8 cellular contexts compared by ENCODE assay signal in genomic region chr17:80455784-80456183, GRCh38. TPM values are rescaled to one million over a fixed set of nuclear protein-coding genes. Genes with fewer than 3 reads are reported as not detected.
DNase-seq lines count a peak whose midpoint lies in the region; ATAC-seq and TF ChIP-seq lines count a peak whose summit lies in the region.

No MANE protein-coding gene starts in this region.

- H3K27ac ChIP-seq in transverse colon = peak overlapping the region; percentile 95 to 99 (median 98)

- peaks cover 60% of the 10 kb centered on the region for H3K27me3 Mint-ChIP-seq in activated naive CD4-positive, alpha-beta T cell treated with anti-CD3 and anti-CD28 coated beads, Interleukin-2, amount 10 ng/mL, durations not matched to agents 7 days and 5 days
- peaks cover 27% of the 10 kb centered on the region for H3K27me3 Mint-ChIP-seq in activated CD8-positive, alpha-beta T cell treated with anti-CD3 and anti-CD28 coated beads for 36 hours
- H3K27me3 Mint-ChIP-seq in immature natural killer cell (ENCODE audit: low read depth in 3 of 3) = peaks cover 7 to 11% (median 10%) of the 10 kb centered on the region in 3 donors

- peaks cover 44% of the 10 kb centered on the region for H3K4me1 Mint-ChIP-seq in activated naive CD4-positive, alpha-beta T cell treated with anti-CD3 and anti-CD28 coated beads, Interleukin-2, amount 10 ng/mL, durations not matched to agents 7 days and 5 days
- peaks cover 28% of the 10 kb centered on the region for H3K4me1 Mint-ChIP-seq in activated CD8-positive, alpha-beta T cell treated with anti-CD3 and anti-CD28 coated beads for 36 hours (ENCODE audit: low read depth)
- peaks cover 23 to 30% of the 10 kb centered on the region in 2 donors for H3K4me1 Mint-ChIP-seq in immature natural killer cell

- TF ChIP-seq CTCF in activated CD8-positive, alpha-beta T cell treated with anti-CD3 and anti-CD28 coated beads for 36 hours (IDR thresholded peaks at IDR 0.05) = no peak
- no peak for TF ChIP-seq CTCF in transverse colon (IDR thresholded peaks at IDR 0.05)

- no peak for TF ChIP-seq POLR2A in transverse colon (IDR thresholded peaks at IDR 0.05)

- intact Hi-C loops in activated CD8-positive, alpha-beta T cell treated with anti-CD3 and anti-CD28 coated beads for 36 hours (cut with micrococcal nuclease) = no loop called here
- intact Hi-C loops in transverse colon (cut with DNase I; ENCODE audit: low total_unique reads) = no loop called here

- in situ Hi-C loops in transverse colon (cut with MboI; ENCODE audit: low pct_ligation_motif_present in 1 of 4, low pct_unique_long_range_greater_than_20kb in 1 of 4, low sequenced_read_pairs in 3 of 4) = no loop called here

- TF ChIP-seq EP300 in transverse colon (IDR thresholded peaks at IDR 0.05; ENCODE audit: low read depth) = no peak

- H3K4me3 Mint-ChIP-seq in activated naive CD4-positive, alpha-beta T cell treated with anti-CD3 and anti-CD28 coated beads, Interleukin-2, amount 10 ng/mL, durations not matched to agents 7 days and 5 days = peak overlapping the region; percentile 93
- H3K4me3 Mint-ChIP-seq in activated CD8-positive, alpha-beta T cell treated with anti-CD3 and anti-CD28 coated beads for 36 hours = peak overlapping the region; percentile 99
- H3K4me3 Mint-ChIP-seq in immature natural killer cell = peak overlapping the region; percentile 89 to 93 (median 92)

- no peaks in the 10 kb centered on the region for H3K27me3 ChIP-seq in transverse colon

- no peak for DNase-seq in activated naive CD4-positive, alpha-beta T cell treated with anti-CD3 and anti-CD28 coated beads, Interleukin-2, amount 10 ng/mL, durations not matched to agents 7 days and 5 days
- no peak for DNase-seq in activated naive CD4-positive, alpha-beta T cell treated with anti-CD3 and anti-CD28 coated beads, Interleukin-2, amount 50 U/mL, for 16 hours
- DNase-seq in activated CD8-positive, alpha-beta T cell treated with anti-CD3 and anti-CD28 coated beads for 36 hours = no peak
- DNase-seq in immature natural killer cell (no peak), transverse colon (no peak), NCI-H345 (lab: John Stamatoyannopoulos, UW) (no peak)
- DNase-seq in stimulated activated CD4-positive, alpha-beta T cell treated with anti-CD3 and anti-CD28 coated beads, Interleukin-4, amount 100 ng/mL, for 1 hour = no peak

- H3K9me3 Mint-ChIP-seq in activated naive CD4-positive, alpha-beta T cell treated with anti-CD3 and anti-CD28 coated beads, Interleukin-2, amount 10 ng/mL, durations not matched to agents 7 days and 5 days = no peaks in the 10 kb centered on the region
- H3K9me3 Mint-ChIP-seq in activated CD8-positive, alpha-beta T cell treated with anti-CD3 and anti-CD28 coated beads for 36 hours = no peaks in the 10 kb centered on the region
- no peaks in the 10 kb centered on the region for H3K9me3 Mint-ChIP-seq in immature natural killer cell

- CTCF ChIA-PET in activated naive CD4-positive, alpha-beta T cell treated with anti-CD3 and anti-CD28 coated beads, Interleukin-2, amount 10 ng/mL, durations not matched to agents 7 days and 5 days (lab: Charles Lee) = interaction anchor here (0.6 kb wide), 1 partner anchor 11 kb away, joined by 3 read pairs; no protein-coding TSS in a partner anchor
- CTCF ChIA-PET in activated CD8-positive, alpha-beta T cell treated with anti-CD3 and anti-CD28 coated beads for 36 hours (lab: Charles Lee) = interaction anchor here (1.9 to 2.0 kb wide), 2 partner anchors 29 to 120 kb away, joined by 4 to 11 read pairs; no protein-coding TSS in a partner anchor

- WGBS in transverse colon (ENCODE audit: low coverage in 1 of 2), 2 donors = 53 to 73% methylated on average over 2 to 4 of the region's 4 CpGs

- POLR2A ChIA-PET in activated CD8-positive, alpha-beta T cell treated with anti-CD3 and anti-CD28 coated beads for 36 hours (lab: Charles Lee) = interaction anchor here (2.2 to 2.8 kb wide), 2 partner anchors 17 to 21 kb away, joined by 15 read pairs; partner anchors contain the start of gene NPTX1

- no peaks in the 10 kb centered on the region for H3K36me3 Mint-ChIP-seq in activated naive CD4-positive, alpha-beta T cell treated with anti-CD3 and anti-CD28 coated beads, Interleukin-2, amount 10 ng/mL, durations not matched to agents 7 days and 5 days
- H3K36me3 Mint-ChIP-seq in activated CD8-positive, alpha-beta T cell treated with anti-CD3 and anti-CD28 coated beads for 36 hours (ENCODE audit: low read depth) = peaks cover 5% of the 10 kb centered on the region
- no peaks in the 10 kb centered on the region for H3K36me3 Mint-ChIP-seq in immature natural killer cell

- H3K4me3 ChIP-seq in transverse colon = peak overlapping the region in 1 of 4 donors; percentile 75

- no peaks in the 10 kb centered on the region for H3K36me3 ChIP-seq in transverse colon

- no peak overlapping the region for H3K27ac Mint-ChIP-seq in activated naive CD4-positive, alpha-beta T cell treated with anti-CD3 and anti-CD28 coated beads, Interleukin-2, amount 10 ng/mL, durations not matched to agents 7 days and 5 days
- peak overlapping the region; percentile 92 for H3K27ac Mint-ChIP-seq in activated CD8-positive, alpha-beta T cell treated with anti-CD3 and anti-CD28 coated beads for 36 hours
- peak overlapping the region; percentile 83 to 98 (median 96) for H3K27ac Mint-ChIP-seq in immature natural killer cell

- no peak for ATAC-seq in activated CD8-positive, alpha-beta T cell treated with anti-CD3 and anti-CD28 coated beads for 36 hours
- ATAC-seq in HG02938 (IDR thresholded peaks at IDR 0.05; ENCODE audit: unreplicated experiment) = no peak

- H3K9me3 ChIP-seq in transverse colon = no peaks in the 10 kb centered on the region

- peaks cover 8 to 32% (median 22%) of the 10 kb centered on the region in 4 donors for H3K4me1 ChIP-seq in transverse colon

RNA-seq across cellular contexts. Expression of gene NPTX1, which starts 20.6 kb away (rescaled TPM):
- total RNA-seq in activated CD8-positive, alpha-beta T cell treated with anti-CD3 and anti-CD28 coated beads for 36 hours = 1 to 10 TPM; 3.4 to 5.1 TPM
- 1 to 10 TPM in 1 of 3 donors, under 1 TPM in 1, not detected in 1; 0.13 to 1.5 TPM for polyA plus RNA-seq in immature natural killer cell
- total RNA-seq in transverse colon = 10 to 100 TPM in 1 of 4 donors, 1 to 10 TPM in 2, under 1 TPM in 1; 0.40 to 22.8 (median 7.2) TPM

RNA-seq across cellular contexts. Expression of gene ENDOV, which starts 40.8 kb away (rescaled TPM):
- 10 to 100 TPM; 16.8 to 18.1 TPM for total RNA-seq in activated CD8-positive, alpha-beta T cell treated with anti-CD3 and anti-CD28 coated beads for 36 hours
- 10 to 100 TPM in 1 of 3 donors, 1 to 10 TPM in 2; 8.1 to 11.7 (median 8.7) TPM for polyA plus RNA-seq in immature natural killer cell
- 10 to 100 TPM; 14.9 to 26.9 (median 19.9) TPM for total RNA-seq in transverse colon
